Comparison of ENCODE assay signal across 11 cellular contexts in the genomic region with DNA sequence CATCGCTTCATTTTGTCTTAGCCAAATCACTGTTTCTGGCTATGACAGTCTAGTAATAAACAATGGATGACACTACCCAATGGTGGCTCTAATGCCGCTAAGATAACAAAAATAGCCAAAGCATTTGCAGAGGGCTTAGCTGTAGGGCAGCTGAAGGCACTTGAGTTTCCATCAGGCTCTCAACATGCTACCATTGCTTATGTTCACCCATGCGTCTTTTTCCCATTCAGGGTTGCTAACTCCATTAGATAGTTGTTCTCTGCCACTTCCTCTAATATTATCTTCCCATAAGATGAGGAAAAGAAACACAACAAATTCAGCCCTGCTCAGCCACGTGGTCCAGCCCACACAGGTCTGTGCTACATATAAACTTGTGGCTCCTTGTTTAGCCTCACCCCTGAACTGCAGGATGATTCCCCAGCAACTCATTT.
DNase-seq lines count a peak whose midpoint lies in the region; ATAC-seq and TF ChIP-seq lines count a peak whose summit lies in the region.
"Had no signal": no experiment of that assay in that cellular context is flagged by ENCODE, and none has a peak within 500 bp of the region (broad histone marks: within the 10 kb centered on the region; RNA-seq: fewer than 3 reads in every experiment).

No MANE protein-coding gene starts in this region.

- H3K4me3 Mint-ChIP-seq in activated CD4-positive, alpha-beta memory T cell treated with anti-CD3 and anti-CD28 coated beads for 36 hours: no peak overlapping the region

- no peaks in the 10 kb centered on the region for H3K27me3 Mint-ChIP-seq in activated CD4-positive, alpha-beta memory T cell treated with anti-CD3 and anti-CD28 coated beads for 36 hours
- H3K27me3 Mint-ChIP-seq: effector memory CD8-positive, alpha-beta T cell had no signal

- peaks cover 63% of the 10 kb centered on the region for H3K4me1 Mint-ChIP-seq in activated CD4-positive, alpha-beta memory T cell treated with anti-CD3 and anti-CD28 coated beads for 36 hours (ENCODE audit: low read depth)

- no peaks in the 10 kb centered on the region for H3K36me3 ChIP-seq in suprapubic skin

- no peaks in the 10 kb centered on the region for H3K27me3 ChIP-seq in suprapubic skin

- H3K4me1 ChIP-seq in suprapubic skin: peaks cover 52% of the 10 kb centered on the region

- TF ChIP-seq EP300 in suprapubic skin (IDR thresholded peaks at IDR 0.05): no peak

- peak; percentile 6 for DNase-seq in activated CD4-positive, CD25-positive, alpha-beta regulatory T cell treated with anti-CD3 and anti-CD28 coated beads, Interleukin-2, amount 50 U/mL, for 72 hours
- DNase-seq in activated CD4-positive, CD25-positive, alpha-beta regulatory T cell (lab: John Stamatoyannopoulos, UW): no peak
- DNase-seq in activated CD4-positive, alpha-beta memory T cell treated with anti-CD3 and anti-CD28 coated beads for 36 hours: peak; percentile 15
- DNase-seq in left lobe of liver (ENCODE audit: low spot score): peak; percentile 44
- peak in 1 of 2 donors; percentile 48 for DNase-seq in suprapubic skin (ENCODE audit: low spot score in 2 of 2)
- no peak for DNase-seq in NOMO-1 treated with DMSO at 0.1 percent for 48 hours (lab: John Stamatoyannopoulos, UW; ENCODE audit: unreplicated experiment)
- DNase-seq in AML-193 (lab: John Stamatoyannopoulos, UW): no peak
- no peak for DNase-seq in stimulated activated naive CD4-positive, alpha-beta T cell (lab: John Stamatoyannopoulos, UW)
- DNase-seq: activated CD4-positive, alpha-beta T cell treated with anti-CD3 and anti-CD28 coated beads for 48 hours; effector memory CD8-positive, alpha-beta T cell; naive thymus-derived CD8-positive, alpha-beta T cell had no signal

- H3K4me3 ChIP-seq in suprapubic skin: no peak overlapping the region

- peak overlapping the region; percentile 82 for H3K27ac Mint-ChIP-seq in activated CD4-positive, alpha-beta memory T cell treated with anti-CD3 and anti-CD28 coated beads for 36 hours
- H3K27ac Mint-ChIP-seq: effector memory CD8-positive, alpha-beta T cell had no signal

- TF ChIP-seq POLR2A in suprapubic skin (IDR thresholded peaks at IDR 0.05): no peak

- TF ChIP-seq CTCF in suprapubic skin (IDR thresholded peaks at IDR 0.05): no peak

- CTCF ChIA-PET in activated CD4-positive, alpha-beta memory T cell treated with anti-CD3 and anti-CD28 coated beads for 36 hours (lab: Charles Lee): no interaction called here

- 73% methylated on average over 4 of the region's 4 CpGs for WGBS in suprapubic skin

- no peak for ATAC-seq in left lobe of liver
- ATAC-seq: effector memory CD8-positive, alpha-beta T cell; naive thymus-derived CD8-positive, alpha-beta T cell had no signal

- H3K27ac ChIP-seq in suprapubic skin: peak overlapping the region; percentile 87

- POLR2A ChIA-PET in activated CD4-positive, alpha-beta memory T cell treated with anti-CD3 and anti-CD28 coated beads for 36 hours (lab: Charles Lee): interaction anchor here (2.7 kb wide), 1 partner anchor 11 kb away, joined by 25 read pairs; no protein-coding TSS in a partner anchor

- intact Hi-C loops in activated CD4-positive, alpha-beta memory T cell treated with anti-CD3 and anti-CD28 coated beads for 36 hours (cut with micrococcal nuclease): no loop called here

- H3K36me3 Mint-ChIP-seq in activated CD4-positive, alpha-beta memory T cell treated with anti-CD3 and anti-CD28 coated beads for 36 hours: peaks cover 12% of the 10 kb centered on the region
- H3K36me3 Mint-ChIP-seq: naive thymus-derived CD8-positive, alpha-beta T cell had no signal

- H3K9me3 Mint-ChIP-seq in activated CD4-positive, alpha-beta memory T cell treated with anti-CD3 and anti-CD28 coated beads for 36 hours: no peaks in the 10 kb centered on the region
- H3K9me3 Mint-ChIP-seq: effector memory CD8-positive, alpha-beta T cell; naive thymus-derived CD8-positive, alpha-beta T cell had no signal

- no peaks in the 10 kb centered on the region for H3K9me3 ChIP-seq in suprapubic skin

Comparison
In these comparisons a context has a peak if more than half of its experiments do, and no peak if none do; other contexts are left out.
1. DNase-seq: peak in activated CD4-positive, CD25-positive, alpha-beta regulatory T cell treated with anti-CD3 and anti-CD28 coated beads, Interleukin-2, amount 50 U/mL, for 72 hours (single experiment), activated CD4-positive, alpha-beta memory T cell treated with anti-CD3 and anti-CD28 coated beads for 36 hours (single experiment) and left lobe of liver (single experiment); none in activated CD4-positive, CD25-positive, alpha-beta regulatory T cell (0 of 4), NOMO-1 treated with DMSO at 0.1 percent for 48 hours (single experiment), AML-193 (0 of 2) and stimulated activated naive CD4-positive, alpha-beta T cell (0 of 6).